Comparison of ENCODE assay signal across 17 cellular contexts in genomic region chr3:13105181-13105580, GRCh38.
"Had no signal": no experiment of that assay in that cellular context is flagged by ENCODE, and none has a peak within 500 bp of the region (broad histone marks: within the 10 kb centered on the region; RNA-seq: fewer than 3 reads in every experiment).

No MANE protein-coding gene starts in this region.

- H3K4me1 ChIP-seq: gastroesophageal sphincter, heart left ventricle, parathyroid adenoma, upper lobe of left lung had no signal

- H3K9ac ChIP-seq: parathyroid adenoma had no signal

- H3K4me1 Mint-ChIP-seq: activated naive CD4-positive, alpha-beta T cell treated with anti-CD3 and anti-CD28 coated beads, Interleukin-2, amount 10 ng/mL, durations not matched to agents 7 days and 5 days; T-helper 17 cell had no signal

- H3K27ac ChIP-seq: gastroesophageal sphincter, heart left ventricle, neutrophil, parathyroid adenoma, thoracic aorta, upper lobe of left lung had no signal

- H3K36me3 ChIP-seq: gastroesophageal sphincter, heart left ventricle, neutrophil, thoracic aorta, upper lobe of left lung had no signal

- H3K79me2 ChIP-seq: parathyroid adenoma had no signal

- H3K36me3 Mint-ChIP-seq: activated CD4-positive, alpha-beta memory T cell treated with anti-CD3 and anti-CD28 coated beads for 36 hours; activated naive CD4-positive, alpha-beta T cell treated with anti-CD3 and anti-CD28 coated beads, Interleukin-2, amount 10 ng/mL, durations not matched to agents 7 days and 5 days; natural killer cell treated with Interleukin-12 subunit alpha and Interleukin-12 subunit beta and Interleukin-15 and Interleukin-18, amount 100 ng/mL, for 72 hours had no signal

- H3K4me3 ChIP-seq: gastroesophageal sphincter, heart left ventricle, thoracic aorta, upper lobe of left lung had no signal

- H3K27ac Mint-ChIP-seq: activated CD4-positive, alpha-beta memory T cell treated with anti-CD3 and anti-CD28 coated beads for 36 hours; activated naive CD4-positive, alpha-beta T cell treated with anti-CD3 and anti-CD28 coated beads, Interleukin-2, amount 10 ng/mL, durations not matched to agents 7 days and 5 days; natural killer cell treated with Interleukin-12 subunit alpha and Interleukin-12 subunit beta and Interleukin-15 and Interleukin-18, amount 100 ng/mL, for 72 hours; T-helper 17 cell had no signal

- H3K27me3 ChIP-seq: heart left ventricle, upper lobe of left lung had no signal

- ATAC-seq: gastroesophageal sphincter; heart left ventricle; natural killer cell treated with Interleukin-12 subunit alpha and Interleukin-12 subunit beta and Interleukin-15 and Interleukin-18, amount 100 ng/mL, for 72 hours; T-helper 17 cell had no signal

- H3K9me3 Mint-ChIP-seq: activated CD4-positive, alpha-beta memory T cell treated with anti-CD3 and anti-CD28 coated beads for 36 hours; activated naive CD4-positive, alpha-beta T cell treated with anti-CD3 and anti-CD28 coated beads, Interleukin-2, amount 10 ng/mL, durations not matched to agents 7 days and 5 days; natural killer cell treated with Interleukin-12 subunit alpha and Interleukin-12 subunit beta and Interleukin-15 and Interleukin-18, amount 100 ng/mL, for 72 hours had no signal

- H3K9me3 ChIP-seq: gastroesophageal sphincter, heart left ventricle, neutrophil, thoracic aorta, upper lobe of left lung had no signal

- DNase-seq: activated CD4-positive, alpha-beta memory T cell treated with anti-CD3 and anti-CD28 coated beads for 36 hours; activated CD4-positive, alpha-beta T cell treated with anti-CD3 and anti-CD28 coated beads for 48 hours; activated naive CD4-positive, alpha-beta T cell treated with anti-CD3 and anti-CD28 coated beads, Interleukin-2, amount 10 ng/mL, durations not matched to agents 7 days and 5 days; amygdala; islet precursor cell; mammary epithelial cell; midbrain; stimulated activated CD4-positive, alpha-beta T cell treated with anti-CD3 and anti-CD28 coated beads, Interleukin-4, amount 100 ng/mL, for 1 hour; stimulated activated naive CD4-positive, alpha-beta T cell treated with Interleukin-2 at 50 U/mL for 16 hours; upper lobe of left lung had no signal

- H2AFZ ChIP-seq: parathyroid adenoma had no signal

- H3K4me3 Mint-ChIP-seq: activated CD4-positive, alpha-beta memory T cell treated with anti-CD3 and anti-CD28 coated beads for 36 hours; activated naive CD4-positive, alpha-beta T cell treated with anti-CD3 and anti-CD28 coated beads, Interleukin-2, amount 10 ng/mL, durations not matched to agents 7 days and 5 days; natural killer cell treated with Interleukin-12 subunit alpha and Interleukin-12 subunit beta and Interleukin-15 and Interleukin-18, amount 100 ng/mL, for 72 hours; T-helper 17 cell had no signal
